10 cellular contexts compared by ENCODE assay signal in genomic region chr7:22858274-22858639, GRCh38. TPM values are rescaled to one million over a fixed set of nuclear protein-coding genes. Genes with fewer than 3 reads are reported as not detected.
DNase-seq lines count a peak whose midpoint lies in the region; ATAC-seq and TF ChIP-seq lines count a peak whose summit lies in the region.
"Had no signal": no experiment of that assay in that cellular context is flagged by ENCODE, and none has a peak within 500 bp of the region (broad histone marks: within the 10 kb centered on the region; RNA-seq: fewer than 3 reads in every experiment).

No MANE protein-coding gene starts in this region.

- H3F3A ChIP-seq in PC-9 (ENCODE audit: insufficient read depth, low read depth) = peaks cover 70% of the 10 kb centered on the region

- intact Hi-C loops in PC-9 (cut with micrococcal nuclease; ENCODE audit: unreplicated experiment) = loop anchor here (2.0 to 10.0 kb wide), 6 partner anchors 49 to 677 kb away; partner anchors contain the start of genes IL6, NUP42 and TRA2A
- intact Hi-C loops in mammary epithelial cell (cut with micrococcal nuclease) = loop anchor here (2.0 to 10.0 kb wide), 2 partner anchors 193 to 297 kb away; no protein-coding TSS in a partner anchor
- intact Hi-C loops in left cardiac atrium (cut with DNase I) = loop anchor here in 1 of 2 donors (10.0 kb wide), 3 partner anchors 97 to 197 kb away; partner anchors contain the start of gene HYCC1

- peak overlapping the region; percentile 19 for H3K4me2 ChIP-seq in PC-9
- peak overlapping the region; percentile 73 for H3K4me2 ChIP-seq in mammary epithelial cell (ENCODE audit: insufficient read depth, low read depth, low read length)
- peak overlapping the region; percentile 55 for H3K4me2 ChIP-seq in skeletal muscle satellite cell (ENCODE audit: low read length)

- ATAC-seq in left cardiac atrium = no peak

- H3K9me3 Mint-ChIP-seq in HFFc6 = no peaks in the 10 kb centered on the region
- H3K9me3 Mint-ChIP-seq: T-helper 1 cell treated with Interleukin-12 subunit alpha and Interleukin-12 subunit beta and Interleukin-4 antibody, amounts not matched to agents 30 μg/mL and 1 μg/mL, for 36 hours had no signal

- peaks cover 70% of the 10 kb centered on the region for H3K4me1 Mint-ChIP-seq in HFFc6 (ENCODE audit: low read depth)

- H3K27me3 ChIP-seq in PC-9 (ENCODE audit: insufficient read depth, low read depth) = no peaks in the 10 kb centered on the region
- no peaks in the 10 kb centered on the region for H3K27me3 ChIP-seq in mammary epithelial cell (ENCODE audit: insufficient read depth, low read length)
- H3K27me3 ChIP-seq in skeletal muscle satellite cell (ENCODE audit: control insufficient read depth, insufficient read depth, low read length) = no peaks in the 10 kb centered on the region
- no peaks in the 10 kb centered on the region for H3K27me3 ChIP-seq in right atrium auricular region

- H3K4me1 ChIP-seq in PC-9 (replicated peaks; ENCODE audit: insufficient read depth) (peaks cover 41% of the 10 kb centered on the region), mammary epithelial cell (ENCODE audit: insufficient read depth, low read length) (peaks cover 57% of the 10 kb centered on the region), skeletal muscle satellite cell (ENCODE audit: control insufficient read depth, insufficient read depth, low read length) (peaks cover 48% of the 10 kb centered on the region), right atrium auricular region (peaks cover 0 to 31% of the 10 kb centered on the region in 2 donors)

- H3K9ac ChIP-seq in mammary epithelial cell (ENCODE audit: insufficient read depth, low read length) = peak overlapping the region; percentile 91
- H3K9ac ChIP-seq in skeletal muscle satellite cell (ENCODE audit: low read depth, low read length) = peak overlapping the region; percentile 65

- peak overlapping the region; percentile 100 for H3K27ac Mint-ChIP-seq in HFFc6
- H3K27ac Mint-ChIP-seq: T-helper 1 cell treated with Interleukin-12 subunit alpha and Interleukin-12 subunit beta and Interleukin-4 antibody, amounts not matched to agents 30 μg/mL and 1 μg/mL, for 36 hours had no signal

- H3K27me3 Mint-ChIP-seq in HFFc6 (ENCODE audit: insufficient read depth) = peaks cover 25% of the 10 kb centered on the region

- in situ Hi-C loops in mammary epithelial cell (cut with MboI; ENCODE audit: low sequenced_read_pairs in 2 of 2) = loop anchor here in 1 of 2 donors (10.0 kb wide), 1 partner anchor 197 kb away; no protein-coding TSS in a partner anchor

- H3K27ac ChIP-seq in PC-9 = peak overlapping the region; percentile 25; the same call in 1 of the 2 replicates
- H3K27ac ChIP-seq in mammary epithelial cell (ENCODE audit: insufficient read depth, low read depth, low read length) = peak overlapping the region; percentile 99
- peak overlapping the region in 1 of 2 donors; percentile 39 for H3K27ac ChIP-seq in right atrium auricular region
- H3K27ac ChIP-seq: prostate gland had no signal

- H2AFZ ChIP-seq in PC-9 (no peak overlapping the region), mammary epithelial cell (ENCODE audit: low read depth, low read length) (no peak overlapping the region)

- CTCF ChIA-PET in PC-9 (lab: Charles Lee) (no interaction called here), mammary epithelial cell (lab: Charles Lee; ENCODE audit: low non-redundant PET) (no interaction called here)

- DNase-seq in HFFc6 (no peak), PC-9 (peak in 1 of 2 experiments; percentile 29), mammary epithelial cell (no peak), left cardiac atrium (no peak), dermis blood vessel endothelial cell (no peak), right atrium auricular region (ENCODE audit: low spot score) (no peak)
- DNase-seq: NCI-H2029 treated with DMSO at 0.1 percent for 48 hours had no signal

- dilution Hi-C loops in mammary epithelial cell (cut with HindIII; ENCODE audit: low sequenced_read_pairs) = no loop called here

- H3K4me3 Mint-ChIP-seq in HFFc6 = peak overlapping the region; percentile 97
- H3K4me3 Mint-ChIP-seq: T-helper 1 cell treated with Interleukin-12 subunit alpha and Interleukin-12 subunit beta and Interleukin-4 antibody, amounts not matched to agents 30 μg/mL and 1 μg/mL, for 36 hours had no signal

- no TSS peak for BruUV-seq in PC-9 (replicated peaks; lab: Mats Ljungman, UMichigan)
- no TSS peak for BruUV-seq in mammary epithelial cell (replicated peaks; lab: Mats Ljungman, UMichigan)

- H3K9me2 ChIP-seq in PC-9 (ENCODE audit: insufficient read depth) = no peaks in the 10 kb centered on the region

- TF ChIP-seq CTCF in HFFc6 (IDR thresholded peaks at IDR 0.05) = no peak
- TF ChIP-seq CTCF in PC-9 (conservative IDR thresholded peaks at IDR 0.05) = no peak
- no peak for TF ChIP-seq CTCF in mammary epithelial cell (conservative IDR thresholded peaks at IDR 0.05 in 1 of 2, IDR thresholded peaks at IDR 0.05 in 1 of 2; ENCODE audit: extremely low read depth in 1 of 2, insufficient read depth in 1 of 2, low read depth in 1 of 2, low read length in 2 of 2)
- TF ChIP-seq CTCF in right atrium auricular region (IDR thresholded peaks at IDR 0.05) = no peak

- H4K20me1 ChIP-seq in PC-9 (ENCODE audit: insufficient read depth) (no peaks in the 10 kb centered on the region), mammary epithelial cell (ENCODE audit: insufficient read depth, low read length) (no peaks in the 10 kb centered on the region)

- WGBS in mammary epithelial cell (ENCODE audit: low coverage, missing lambda C conversion rate) = 0% methylated on average over 1 of the region's 1 CpG

- H3K4me3 ChIP-seq in PC-9 (no peak overlapping the region), mammary epithelial cell (replicated peaks in 1 of 3; ENCODE audit: insufficient read depth in 1 of 3, low read depth in 2 of 3, low read length in 3 of 3) (no peak overlapping the region), skeletal muscle satellite cell (ENCODE audit: low read length) (peak overlapping the region; percentile 13), right atrium auricular region (no peak overlapping the region)
- H3K4me3 ChIP-seq: prostate gland had no signal

- H3K36me3 ChIP-seq in PC-9 (ENCODE audit: low read depth) = peaks cover 29% of the 10 kb centered on the region
- peaks cover 17% of the 10 kb centered on the region for H3K36me3 ChIP-seq in mammary epithelial cell (ENCODE audit: insufficient read depth, low read length)
- peaks cover 19% of the 10 kb centered on the region for H3K36me3 ChIP-seq in skeletal muscle satellite cell (ENCODE audit: insufficient read depth, low read length)
- peaks cover 35% of the 10 kb centered on the region for H3K36me3 ChIP-seq in right atrium auricular region
- H3K36me3 ChIP-seq: prostate gland had no signal

- H3K79me2 ChIP-seq in PC-9 (ENCODE audit: low read depth) (peaks cover 23% of the 10 kb centered on the region), mammary epithelial cell (ENCODE audit: insufficient read depth, low read length) (peaks cover 26% of the 10 kb centered on the region)

- POLR2A ChIA-PET in PC-9 (lab: Charles Lee; ENCODE audit: unreplicated experiment) = interaction anchor here (0.5 to 0.6 kb wide), 2 partner anchors 160 to 247 kb away, joined by 3 to 15 read pairs; no protein-coding TSS in a partner anchor

- H3K9me3 ChIP-seq in PC-9 (ENCODE audit: insufficient read depth, low read depth) (no peaks in the 10 kb centered on the region), mammary epithelial cell (replicated peaks; ENCODE audit: insufficient read depth, low read length) (no peaks in the 10 kb centered on the region), skeletal muscle satellite cell (replicated peaks; ENCODE audit: low read length) (no peaks in the 10 kb centered on the region), right atrium auricular region (no peaks in the 10 kb centered on the region)
- H3K9me3 ChIP-seq: prostate gland had no signal

- H3K36me3 Mint-ChIP-seq in HFFc6 (ENCODE audit: low read depth) = peaks cover 63% of the 10 kb centered on the region

RNA-seq across cellular contexts. Expression of gene TOMM7, which starts 35.6 kb away (rescaled TPM):
- 100 to 1,000 TPM; 234 to 372 (median 324) TPM for total RNA-seq in HFFc6 (2021; fragmentation: NEBNext Ultra II Directional; extraction: Animal tissue kit (Norgen Biotek cat#: 25700))
- total RNA-seq in PC-9 (2021) = 588 and 703 TPM in 2 replicates
- total RNA-seq in mammary epithelial cell = 100 to 1,000 TPM in 1 of 2 donors, 10 to 100 TPM in 1; 77.5 to 239 TPM
- 267 TPM for polyA plus RNA-seq in mammary epithelial cell
- polyA minus RNA-seq in mammary epithelial cell = 104 TPM
- 104 and 118 TPM in 2 replicates for total RNA-seq in skeletal muscle satellite cell (2012; rRNA removed)
- total RNA-seq in left cardiac atrium = 100 to 1,000 TPM; 365 to 444 TPM
- 69.8 and 111 TPM in 2 replicates for total RNA-seq in dermis blood vessel endothelial cell
- total RNA-seq in right atrium auricular region = 100 to 1,000 TPM; 101 to 188 TPM

Comparison
In these comparisons a context has a peak if more than half of its experiments do, and no peak if none do; other contexts are left out.
1. H3K4me2 ChIP-seq: peak in every context shown above with its lines; median percentile 73 in mammary epithelial cell; 55 in skeletal muscle satellite cell; 19 in PC-9.